8 cellular contexts compared by ENCODE assay signal in genomic region chr17:47649153-47649971, GRCh38. TPM values are rescaled to one million over a fixed set of nuclear protein-coding genes. Genes with fewer than 3 reads are reported as not detected.
DNase-seq lines count a peak whose midpoint lies in the region; ATAC-seq, FAIRE-seq and TF ChIP-seq lines count a peak whose summit lies in the region.

Gene KPNB1 (plus strand): TSS chr17:47649919. CDS start chr17:47650245, 326 bp downstream.

- intact Hi-C loops in T-helper 2 cell treated with Interferon-gamma antibody and Interleukin-4, amounts not matched to agents 100 ng/mL and 5 ng/mL, for 36 hours (cut with micrococcal nuclease), result loop anchor here (1.0 to 5.0 kb wide), 4 partner anchors 11 to 462 kb away; partner anchors contain the start of genes CDC27, LRRC46, MRPL10 and SP2
- intact Hi-C loops in left ventricle myocardium superior (cut with micrococcal nuclease), result no loop called here
- intact Hi-C loops in psoas muscle (cut with DNase I), result no loop called here

- peaks cover 4 to 34% of the 10 kb centered on the region in 2 donors for H3K36me3 ChIP-seq in psoas muscle (ENCODE audit: insufficient read depth in 1 of 2, low read depth in 1 of 2)

- H3K9me3 ChIP-seq in psoas muscle, result no peaks in the 10 kb centered on the region

- FAIRE-seq in urothelium cell line (lab: Jason Lieb, UNC), result peak; percentile 98

- no peak for TF ChIP-seq CTCF in psoas muscle (IDR thresholded peaks at IDR 0.05)

- ATAC-seq in GM18499 (IDR thresholded peaks at IDR 0.05; ENCODE audit: insufficient read depth, unreplicated experiment), result peak; percentile 59
- peak; percentile 81 for ATAC-seq in HG02943 (IDR thresholded peaks at IDR 0.05; ENCODE audit: low read depth, unreplicated experiment)
- ATAC-seq in left ventricle myocardium superior, result peak; percentile 89
- peak; percentile 87 to 90 (median 90) for ATAC-seq in psoas muscle

- H3K4me3 ChIP-seq in psoas muscle, result peak within 1 kb of the TSS; percentile 92

- H3K27ac ChIP-seq in psoas muscle, result peak within 1 kb of the TSS; percentile 93

- peak; percentile 91 for DNase-seq in NCI-H187 treated with DMSO at 0.1 percent for 48 hours (lab: John Stamatoyannopoulos, UW)
- DNase-seq in anterior cingulate cortex (lab: John Stamatoyannopoulos, UW), result peak; percentile 85 to 100 (median 99)
- DNase-seq in left ventricle myocardium superior, result peak; percentile 100
- DNase-seq in psoas muscle, result peak; percentile 100
- peak; percentile 96 for DNase-seq in urothelium cell line (ENCODE audit: low spot score)

- peaks cover 29% of the 10 kb centered on the region for H3K4me1 ChIP-seq in psoas muscle

- no peaks in the 10 kb centered on the region for H3K27me3 ChIP-seq in psoas muscle (ENCODE audit: insufficient read depth in 3 of 3, low read length in 2 of 3)

- WGBS in psoas muscle, 3 donors, result 0% methylated on average over 72 to 74 of the region's 74 CpGs

RNA-seq across cellular contexts. Expression of gene KPNB1, which starts in this region (rescaled TPM):
- total RNA-seq in T-helper 2 cell treated with Interferon-gamma antibody and Interleukin-4, amounts not matched to agents 100 ng/mL and 5 ng/mL, for 36 hours, result 542 and 543 TPM in 2 replicates
- total RNA-seq in left ventricle myocardium superior, result 169 TPM
- total RNA-seq in psoas muscle, result 100 to 1,000 TPM; 192 to 323 (median 227) TPM
- 100 to 1,000 TPM in 2 of 3 donors, 10 to 100 TPM in 1; 78.0 to 121 (median 120) TPM for polyA plus RNA-seq in psoas muscle

Comparison
In these comparisons a context has a peak if more than half of its experiments do, and no peak if none do; other contexts are left out.
1. Peak in every context shown above with its lines: DNase-seq, ATAC-seq, H3K4me3 ChIP-seq and H3K27ac ChIP-seq.